9 cellular contexts compared by ENCODE assay signal in genomic region chr19:18967358-18968146, GRCh38. TPM values are rescaled to one million over a fixed set of nuclear protein-coding genes. Genes with fewer than 3 reads are reported as not detected.
A peak's percentile ranks its signal among the peaks of the same experiment; 100 is the strongest.
DNase-seq lines count a peak whose midpoint lies in the region; ATAC-seq and TF ChIP-seq lines count a peak whose summit lies in the region.
"Had no signal": no experiment of that assay in that cellular context is flagged by ENCODE, and none has a peak within 500 bp of the region (broad histone marks: within the 10 kb centered on the region; RNA-seq: fewer than 3 reads in every experiment).

No MANE protein-coding gene starts in this region.

- no peaks in the 10 kb centered on the region for H3K79me2 ChIP-seq in mammary epithelial cell (ENCODE audit: insufficient read depth, low read length)

- TF ChIP-seq CTCF in mammary epithelial cell (conservative IDR thresholded peaks at IDR 0.05 in 1 of 2, IDR thresholded peaks at IDR 0.05 in 1 of 2; ENCODE audit: extremely low read depth in 1 of 2, insufficient read depth in 1 of 2, low read depth in 1 of 2, low read length in 2 of 2) (no peak), tibial artery (IDR thresholded peaks at IDR 0.05) (no peak)

- H2AFZ ChIP-seq in mammary epithelial cell (ENCODE audit: low read depth, low read length), result peak overlapping the region; percentile 72

- no peak overlapping the region for H3K4me3 ChIP-seq in mammary epithelial cell (replicated peaks in 1 of 3; ENCODE audit: insufficient read depth in 1 of 3, low read depth in 2 of 3, low read length in 3 of 3)
- H3K4me3 ChIP-seq in tibial artery, result no peak overlapping the region

- H3K9me3 ChIP-seq in mammary epithelial cell (replicated peaks; ENCODE audit: insufficient read depth, low read length) (peaks cover 9% of the 10 kb centered on the region), tibial artery (no peaks in the 10 kb centered on the region)

- DNase-seq in M059J (ENCODE audit: low read depth) (peak; percentile 79), mammary epithelial cell (peak; percentile 62), kidney glomerular epithelial cell (lab: John Stamatoyannopoulos, UW) (peak; percentile 87), tibial artery (peak; percentile 68 to 79), GM03348 (ENCODE audit: low spot score) (no peak), NCI-H146 (lab: John Stamatoyannopoulos, UW) (no peak)
- DNase-seq: NCI-H187 had no signal

- dilution Hi-C loops in mammary epithelial cell (cut with HindIII; ENCODE audit: low sequenced_read_pairs), result no loop called here

- ATAC-seq in GM19324 (IDR thresholded peaks at IDR 0.05; ENCODE audit: low FRiP score, unreplicated experiment) (no peak), HG03432 (IDR thresholded peaks at IDR 0.05; ENCODE audit: unreplicated experiment) (no peak)

- no peak overlapping the region for H3K4me2 ChIP-seq in mammary epithelial cell (ENCODE audit: insufficient read depth, low read depth, low read length)

- H3K27me3 ChIP-seq in mammary epithelial cell (ENCODE audit: insufficient read depth, low read length) (peaks cover 1% of the 10 kb centered on the region), tibial artery (peaks cover 0 to 10% of the 10 kb centered on the region in 2 donors)

- WGBS in mammary epithelial cell (ENCODE audit: low coverage, missing lambda C conversion rate), result 19% methylated on average over 10 of the region's 11 CpGs

- H3K4me1 ChIP-seq in mammary epithelial cell (ENCODE audit: insufficient read depth, low read length) (peaks cover 14% of the 10 kb centered on the region), tibial artery (peaks cover 0 to 14% (median 4%) of the 10 kb centered on the region in 4 donors)

- in situ Hi-C loops in mammary epithelial cell (cut with MboI; ENCODE audit: low sequenced_read_pairs in 2 of 2), result no loop called here

- H3K9ac ChIP-seq in mammary epithelial cell (ENCODE audit: insufficient read depth, low read length), result no peak overlapping the region

- CTCF ChIA-PET in mammary epithelial cell (lab: Charles Lee; ENCODE audit: low non-redundant PET), result no interaction called here

- no peaks in the 10 kb centered on the region for H4K20me1 ChIP-seq in mammary epithelial cell (ENCODE audit: insufficient read depth, low read length)

- no peak overlapping the region for H3K27ac ChIP-seq in mammary epithelial cell (ENCODE audit: insufficient read depth, low read depth, low read length)
- H3K27ac ChIP-seq in tibial artery, result peak overlapping the region; percentile 21 to 58

- no TSS peak for BruUV-seq in mammary epithelial cell (replicated peaks; lab: Mats Ljungman, UMichigan)

- intact Hi-C loops in mammary epithelial cell (cut with micrococcal nuclease), result no loop called here
- intact Hi-C loops in tibial artery (cut with DNase I; ENCODE audit: low total_unique reads), result no loop called here

- no peaks in the 10 kb centered on the region for H3K36me3 ChIP-seq in mammary epithelial cell (ENCODE audit: insufficient read depth, low read length)
- no peaks in the 10 kb centered on the region for H3K36me3 ChIP-seq in tibial artery

RNA-seq across cellular contexts. Expression of gene HOMER3, which starts 26.5 kb away (rescaled TPM):
- total RNA-seq in M059J (2014; rRNA removed; shearing (Covaris generic)), result 105 and 141 TPM in 2 replicates
- 100 to 1,000 TPM; 114 to 138 TPM for total RNA-seq in mammary epithelial cell
- 110 TPM for polyA plus RNA-seq in mammary epithelial cell
- 18.1 TPM for polyA minus RNA-seq in mammary epithelial cell

RNA-seq across cellular contexts. Expression of gene DDX49, which starts 48.0 kb away (rescaled TPM):
- total RNA-seq in M059J (2014; rRNA removed; shearing (Covaris generic)), result 75.5 and 76.5 TPM in 2 replicates
- 10 to 100 TPM; 44.2 to 47.7 TPM for total RNA-seq in mammary epithelial cell
- polyA plus RNA-seq in mammary epithelial cell, result 44.4 TPM
- polyA minus RNA-seq in mammary epithelial cell, result 27.9 TPM

RNA-seq across cellular contexts. Expression of gene COPE, which starts 48.4 kb away (rescaled TPM):
- total RNA-seq in M059J (2014; rRNA removed; shearing (Covaris generic)), result 334 and 499 TPM in 2 replicates
- total RNA-seq in mammary epithelial cell, result 100 to 1,000 TPM; 180 to 226 TPM
- 248 TPM for polyA plus RNA-seq in mammary epithelial cell
- polyA minus RNA-seq in mammary epithelial cell, result 75.2 TPM

Comparison
In these comparisons a context has a peak if more than half of its experiments do, and no peak if none do; other contexts are left out.
1. DNase-seq: peak in M059J (single experiment), mammary epithelial cell (single experiment), kidney glomerular epithelial cell (single experiment) and tibial artery (2 of 2); none in GM03348 (single experiment) and NCI-H146 (single experiment).